ENCODE assay signal across 1 cellular context in genomic region chr11:117366183-117366582, GRCh38.
TF ChIP-seq lines count a peak whose summit lies in the region.

No MANE protein-coding gene starts in this region.

TF ChIP-seq in WTC11, 78 proteins besides CTCF, POLR2A, EP300 and RAD21 (continued from another document):
- TF ChIP-seq ARID4B (CRISPR knock-in tag; IDR thresholded peaks at IDR 0.05; ENCODE audit: borderline replicate concordance): no peak
- no peak for TF ChIP-seq TEAD4 (CRISPR knock-in tag; IDR thresholded peaks at IDR 0.05)
- TF ChIP-seq ZBTB21 (CRISPR knock-in tag; IDR thresholded peaks at IDR 0.05; ENCODE audit: borderline replicate concordance): no peak
- TF ChIP-seq ZNF416 (CRISPR knock-in tag; IDR thresholded peaks at IDR 0.05): no peak
- TF ChIP-seq AR (CRISPR knock-in tag; IDR thresholded peaks at IDR 0.05): no peak
- no peak for TF ChIP-seq E2F5 (CRISPR knock-in tag; IDR thresholded peaks at IDR 0.05)
- no peak for TF ChIP-seq ZNF423 (CRISPR knock-in tag; IDR thresholded peaks at IDR 0.05)
- no peak for TF ChIP-seq TCF7 (CRISPR knock-in tag; IDR thresholded peaks at IDR 0.05; ENCODE audit: low read depth)
- TF ChIP-seq IRF2 (CRISPR knock-in tag; IDR thresholded peaks at IDR 0.05; ENCODE audit: borderline replicate concordance, low read depth): no peak
- TF ChIP-seq RORB (CRISPR knock-in tag; IDR thresholded peaks at IDR 0.05): no peak
- TF ChIP-seq HMGXB4 (CRISPR knock-in tag; IDR thresholded peaks at IDR 0.05): no peak
- no peak for TF ChIP-seq FOXJ3 (CRISPR knock-in tag; IDR thresholded peaks at IDR 0.05; ENCODE audit: borderline replicate concordance)
